Comparison of ENCODE assay signal across 16 cellular contexts in the genomic region with DNA sequence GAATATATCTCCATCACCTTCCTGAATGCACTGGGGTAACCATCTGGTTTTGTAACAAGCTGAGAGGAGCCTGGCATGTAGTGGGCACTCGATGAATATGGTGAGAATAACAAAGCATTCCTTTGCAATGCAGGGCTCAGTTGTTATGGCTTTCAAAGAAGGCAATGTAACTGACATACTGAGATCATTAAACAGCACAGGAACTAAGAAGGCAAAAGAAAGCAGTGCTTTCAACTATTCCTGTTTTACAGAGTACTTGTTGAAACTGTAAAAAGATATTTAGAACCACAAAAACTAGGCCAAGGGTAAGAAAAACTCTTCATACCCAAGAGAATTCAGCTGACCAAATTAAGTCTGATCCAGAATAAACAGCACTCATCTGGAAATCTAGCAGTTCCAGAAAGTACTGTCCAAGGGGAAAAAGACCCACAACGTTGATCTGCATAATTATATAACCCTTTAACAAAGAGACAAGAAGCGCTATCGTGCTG.
DNase-seq lines count a peak whose midpoint lies in the region; ATAC-seq and TF ChIP-seq lines count a peak whose summit lies in the region.
"Had no signal": no experiment of that assay in that cellular context is flagged by ENCODE, and none has a peak within 500 bp of the region (broad histone marks: within the 10 kb centered on the region; RNA-seq: fewer than 3 reads in every experiment).

No MANE protein-coding gene starts in this region.

- H3K4me3 Mint-ChIP-seq in activated T-helper 17 cell treated with anti-CD3 and anti-CD28 coated beads, Interleukin-2, amount 50 U/mL, for 72 hours, result no peak overlapping the region
- H3K4me3 Mint-ChIP-seq in immature natural killer cell, result no peak overlapping the region
- H3K4me3 Mint-ChIP-seq: activated CD4-positive, alpha-beta T cell treated with anti-CD3 and anti-CD28 coated beads for 36 hours; activated T-cell treated with anti-CD3 and anti-CD28 coated beads, Interleukin-2, amount 50 U/mL, for 24 hours had no signal

- intact Hi-C loops in left ventricle myocardium superior (cut with micrococcal nuclease), result no loop called here

- no peak overlapping the region for H3K27ac Mint-ChIP-seq in activated T-helper 17 cell treated with anti-CD3 and anti-CD28 coated beads, Interleukin-2, amount 50 U/mL, for 72 hours
- no peak overlapping the region for H3K27ac Mint-ChIP-seq in immature natural killer cell
- H3K27ac Mint-ChIP-seq: activated CD4-positive, alpha-beta T cell treated with anti-CD3 and anti-CD28 coated beads for 36 hours; activated T-cell treated with anti-CD3 and anti-CD28 coated beads, Interleukin-2, amount 50 U/mL, for 24 hours had no signal

- DNase-seq in EH (ENCODE audit: low read depth), result peak; percentile 29
- DNase-seq in cardiac fibroblast (ENCODE audit: low read depth in 2 of 2), result peak; percentile 44 to 50
- DNase-seq in left ventricle myocardium superior, result no peak
- DNase-seq in skeletal muscle cell (ENCODE audit: low read depth), result peak; percentile 36
- no peak for DNase-seq in D341Med (ENCODE audit: low spot score)
- DNase-seq in immature natural killer cell, result no peak
- DNase-seq: activated CD4-positive, alpha-beta T cell treated with anti-CD3 and anti-CD28 coated beads for 36 hours; activated T-cell treated with anti-CD3 and anti-CD28 coated beads, Interleukin-2, amount 50 U/mL, for 24 hours; AML-193; effector memory CD4-positive, alpha-beta T cell; NCI-H345; spleen; T-helper 1 cell; upper lobe of left lung had no signal

- H3K4me1 Mint-ChIP-seq in activated T-helper 17 cell treated with anti-CD3 and anti-CD28 coated beads, Interleukin-2, amount 50 U/mL, for 72 hours, result no peaks in the 10 kb centered on the region
- H3K4me1 Mint-ChIP-seq in immature natural killer cell, result no peaks in the 10 kb centered on the region
- H3K4me1 Mint-ChIP-seq: activated CD4-positive, alpha-beta T cell treated with anti-CD3 and anti-CD28 coated beads for 36 hours had no signal

- peak; percentile 88 for ATAC-seq in left ventricle myocardium superior
- no peak for ATAC-seq in GM19351 (IDR thresholded peaks at IDR 0.05; ENCODE audit: unreplicated experiment)
- ATAC-seq in activated T-helper 17 cell treated with anti-CD3 and anti-CD28 coated beads, Interleukin-2, amount 50 U/mL, for 72 hours (replicated peaks), result no peak
- ATAC-seq: activated CD4-positive, alpha-beta T cell treated with anti-CD3 and anti-CD28 coated beads for 36 hours had no signal

- no peaks in the 10 kb centered on the region for H3K27me3 Mint-ChIP-seq in activated T-helper 17 cell treated with anti-CD3 and anti-CD28 coated beads, Interleukin-2, amount 50 U/mL, for 72 hours
- H3K27me3 Mint-ChIP-seq in immature natural killer cell (ENCODE audit: low read depth in 3 of 3), result peaks cover 0 to 5% (median 5%) of the 10 kb centered on the region in 3 donors

- no peaks in the 10 kb centered on the region for H3K36me3 Mint-ChIP-seq in activated T-helper 17 cell treated with anti-CD3 and anti-CD28 coated beads, Interleukin-2, amount 50 U/mL, for 72 hours (ENCODE audit: low read depth)
- peaks cover 0 to 5% (median 0%) of the 10 kb centered on the region in 3 donors for H3K36me3 Mint-ChIP-seq in immature natural killer cell

- no peaks in the 10 kb centered on the region for H3K9me3 Mint-ChIP-seq in activated T-helper 17 cell treated with anti-CD3 and anti-CD28 coated beads, Interleukin-2, amount 50 U/mL, for 72 hours
- no peaks in the 10 kb centered on the region for H3K9me3 Mint-ChIP-seq in immature natural killer cell
- H3K9me3 Mint-ChIP-seq: activated T-cell treated with anti-CD3 and anti-CD28 coated beads, Interleukin-2, amount 50 U/mL, for 24 hours had no signal

- no peak for TF ChIP-seq CTCF in cardiac fibroblast (IDR thresholded peaks at IDR 0.05; ENCODE audit: low read depth, low read length)

- H3K4me3 ChIP-seq in cardiac fibroblast (replicated peaks in 1 of 2; ENCODE audit: low read depth in 2 of 2, low read length in 2 of 2) (no peak overlapping the region), skeletal muscle cell (ENCODE audit: low read depth, low read length) (no peak overlapping the region)
- H3K4me3 ChIP-seq: spleen, upper lobe of left lung had no signal

Comparison
In these comparisons a context has a peak if more than half of its experiments do, and no peak if none do; other contexts are left out.
1. DNase-seq: peak in EH (single experiment), cardiac fibroblast (2 of 2) and skeletal muscle cell (single experiment); none in left ventricle myocardium superior (single experiment), D341Med (single experiment) and immature natural killer cell (0 of 3).